In the genomic region with DNA sequence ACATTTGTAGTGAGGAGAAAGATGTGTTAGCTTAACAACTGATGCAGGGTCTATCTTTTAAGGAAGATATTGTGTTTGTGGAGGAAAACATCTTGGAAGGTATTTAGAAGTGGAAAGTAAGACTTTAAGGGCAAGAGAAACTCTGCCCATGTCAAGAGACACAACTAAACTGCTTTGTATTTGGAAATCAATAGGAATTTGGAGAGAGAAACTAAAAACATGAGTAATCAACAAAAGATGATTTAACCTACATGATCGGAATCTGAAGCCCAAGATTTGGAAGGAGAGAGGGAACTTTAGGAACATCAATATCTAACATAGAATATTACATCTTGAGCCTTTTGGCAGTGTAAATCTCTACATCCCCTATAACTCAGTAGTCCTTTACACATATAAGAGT, we compare ENCODE assay signal across 13 cellular contexts.
"Had no signal": no experiment of that assay in that cellular context is flagged by ENCODE, and none has a peak within 500 bp of the region (broad histone marks: within the 10 kb centered on the region; RNA-seq: fewer than 3 reads in every experiment).

No MANE protein-coding gene starts in this region.

- H3K9me3 ChIP-seq: gastroesophageal sphincter, spleen had no signal

- H3K27ac ChIP-seq: spleen had no signal

- ATAC-seq: activated naive CD4-positive, alpha-beta T cell treated with anti-CD3 and anti-CD28 coated beads, Interleukin-2, amount 50 U/mL, for 72 hours; activated T-cell treated with anti-CD3 and anti-CD28 coated beads, Interleukin-2, amount 50 U/mL, for 4 hours; esophagus mucosa; gastroesophageal sphincter; right cardiac atrium; stimulated activated memory B cell treated with anti-CD40 and anti-IgM and Interleukin-4, amounts not matched to agents 10 μg/mL and 1 μg/mL and 100 μg/mL, for 72 hours had no signal

- H3K4me1 Mint-ChIP-seq: stimulated activated memory B cell treated with anti-CD40 and anti-IgM and Interleukin-4, amounts not matched to agents 10 μg/mL and 1 μg/mL and 100 μg/mL, for 72 hours had no signal

- H3K27ac Mint-ChIP-seq: activated CD4-positive, alpha-beta memory T cell treated with anti-CD3 and anti-CD28 coated beads for 36 hours; activated naive CD4-positive, alpha-beta T cell treated with anti-CD3 and anti-CD28 coated beads, Interleukin-2, amount 50 U/mL, for 72 hours; stimulated activated memory B cell treated with anti-CD40 and anti-IgM and Interleukin-4, amounts not matched to agents 10 μg/mL and 1 μg/mL and 100 μg/mL, for 72 hours had no signal

- H3K36me3 Mint-ChIP-seq: activated CD4-positive, alpha-beta memory T cell treated with anti-CD3 and anti-CD28 coated beads for 36 hours; activated naive CD4-positive, alpha-beta T cell treated with anti-CD3 and anti-CD28 coated beads, Interleukin-2, amount 50 U/mL, for 72 hours; stimulated activated memory B cell treated with anti-CD40 and anti-IgM and Interleukin-4, amounts not matched to agents 10 μg/mL and 1 μg/mL and 100 μg/mL, for 72 hours had no signal

- H3K4me3 ChIP-seq: gastroesophageal sphincter, spleen had no signal

- H3K27me3 Mint-ChIP-seq: activated CD4-positive, alpha-beta memory T cell treated with anti-CD3 and anti-CD28 coated beads for 36 hours; stimulated activated memory B cell treated with anti-CD40 and anti-IgM and Interleukin-4, amounts not matched to agents 10 μg/mL and 1 μg/mL and 100 μg/mL, for 72 hours had no signal

- DNase-seq: activated CD4-positive, alpha-beta memory T cell treated with anti-CD3 and anti-CD28 coated beads for 36 hours; activated CD4-positive, alpha-beta T cell treated with anti-CD3 and anti-CD28 coated beads for 1 hour; activated effector memory CD4-positive, alpha-beta T cell treated with anti-CD3 and anti-CD28 coated beads, Interleukin-2, amount 50 U/mL, for 16 hours; activated T-cell treated with anti-CD3 and anti-CD28 coated beads, Interleukin-2, amount 50 U/mL, for 4 hours; amygdala; posterior cingulate gyrus; right cardiac atrium; spleen; stimulated activated CD4-positive, alpha-beta T cell treated with anti-CD3 and anti-CD28 coated beads, Interleukin-1b, Interleukin-23, amount 100 ng/mL, for 48 hours had no signal

- H3K36me3 ChIP-seq: gastroesophageal sphincter, spleen had no signal

- H3K9me3 Mint-ChIP-seq: activated CD4-positive, alpha-beta memory T cell treated with anti-CD3 and anti-CD28 coated beads for 36 hours; activated naive CD4-positive, alpha-beta T cell treated with anti-CD3 and anti-CD28 coated beads, Interleukin-2, amount 50 U/mL, for 72 hours; activated T-cell treated with anti-CD3 and anti-CD28 coated beads, Interleukin-2, amount 50 U/mL, for 4 hours; stimulated activated memory B cell treated with anti-CD40 and anti-IgM and Interleukin-4, amounts not matched to agents 10 μg/mL and 1 μg/mL and 100 μg/mL, for 72 hours had no signal

- H3K4me3 Mint-ChIP-seq: activated CD4-positive, alpha-beta memory T cell treated with anti-CD3 and anti-CD28 coated beads for 36 hours; activated T-cell treated with anti-CD3 and anti-CD28 coated beads, Interleukin-2, amount 50 U/mL, for 4 hours; stimulated activated memory B cell treated with anti-CD40 and anti-IgM and Interleukin-4, amounts not matched to agents 10 μg/mL and 1 μg/mL and 100 μg/mL, for 72 hours had no signal

- H3K27me3 ChIP-seq: gastroesophageal sphincter, spleen had no signal
